ENCODE assay signal across 14 cellular contexts in the genomic region with DNA sequence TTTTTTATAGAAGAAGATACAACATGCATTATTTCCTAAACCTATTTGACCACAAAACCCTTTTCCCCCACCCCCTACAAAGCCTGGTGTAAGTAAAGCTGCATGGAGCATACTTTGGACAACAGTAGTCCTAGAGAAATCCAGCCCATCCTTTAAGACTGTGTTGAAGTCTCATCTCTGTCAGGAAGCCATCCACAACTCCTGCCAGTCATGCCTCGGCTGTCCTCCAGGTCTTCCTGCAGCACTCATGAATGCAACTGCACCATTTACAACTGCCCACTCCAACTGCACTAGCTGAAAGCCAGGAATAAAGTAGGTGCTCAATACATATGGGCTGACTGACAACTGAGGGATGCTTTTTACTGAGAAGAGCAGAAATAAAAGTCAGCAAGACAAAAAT. TPM values are rescaled to one million over a fixed set of nuclear protein-coding genes. Genes with fewer than 3 reads are reported as not detected.
DNase-seq lines count a peak whose midpoint lies in the region; TF ChIP-seq lines count a peak whose summit lies in the region.
"Had no signal": no experiment of that assay in that cellular context is flagged by ENCODE, and none has a peak within 500 bp of the region (broad histone marks: within the 10 kb centered on the region; RNA-seq: fewer than 3 reads in every experiment).

No MANE protein-coding gene starts in this region.

- H3K36me3 Mint-ChIP-seq in MCF 10A (ENCODE audit: insufficient read depth, unreplicated experiment) (peaks cover 83% of the 10 kb centered on the region), nephron progenitor cell (ENCODE audit: low read depth) (peaks cover 50% of the 10 kb centered on the region)

- TF ChIP-seq POLR2A in breast epithelium (IDR thresholded peaks at IDR 0.05): no peak
- no peak for TF ChIP-seq POLR2A in uterus (IDR thresholded peaks at IDR 0.05)

- H3K36me3 ChIP-seq in breast epithelium (peaks cover 22% of the 10 kb centered on the region), uterus (no peaks in the 10 kb centered on the region)

- CTCF ChIA-PET in MCF 10A (lab: Yijun Ruan, JAX): interaction anchor here (0.8 to 8.2 kb wide), 19 partner anchors 7 to 157 kb away, joined by 3 to 155 read pairs (median 17); partner anchors contain the start of gene LAMTOR1

- no peak for TF ChIP-seq CTCF in breast epithelium (IDR thresholded peaks at IDR 0.05)
- no peak for TF ChIP-seq CTCF in MCF 10A (IDR thresholded peaks at IDR 0.05; ENCODE audit: unreplicated experiment)
- no peak for TF ChIP-seq CTCF in nephron progenitor cell (IDR thresholded peaks at IDR 0.05)
- TF ChIP-seq CTCF in uterus (IDR thresholded peaks at IDR 0.05): no peak

- H3K9me3 Mint-ChIP-seq in MCF 10A (ENCODE audit: unreplicated experiment): no peaks in the 10 kb centered on the region
- no peaks in the 10 kb centered on the region for H3K9me3 Mint-ChIP-seq in nephron progenitor cell
- H3K9me3 Mint-ChIP-seq: naive B cell had no signal

- BruUV-seq in MCF 10A (replicated peaks; lab: Mats Ljungman, UMichigan): no TSS peak

- DNase-seq in breast epithelium (ENCODE audit: low spot score in 2 of 2) (no peak), MCF 10A (ENCODE audit: unreplicated experiment) (no peak), caudate nucleus (lab: John Stamatoyannopoulos, UW) (no peak), nephron progenitor cell (no peak), uterus (no peak), retina (no peak), HuH-7 (ENCODE audit: low spot score) (no peak), amygdala (lab: John Stamatoyannopoulos, UW) (no peak)
- DNase-seq: DMS 273 treated with DMSO at 0.1 percent for 48 hours, naive B cell, NCI-H1694, NCI-H526 treated with DMSO at 0.1 percent for 48 hours, upper lobe of right lung had no signal

- H3K4me3 ChIP-seq in breast epithelium (no peak overlapping the region), uterus (no peak overlapping the region)
- H3K4me3 ChIP-seq: skin epidermis, upper lobe of right lung had no signal

- no peak overlapping the region for H3K4me3 Mint-ChIP-seq in MCF 10A (ENCODE audit: unreplicated experiment)
- no peak overlapping the region for H3K4me3 Mint-ChIP-seq in nephron progenitor cell
- H3K4me3 Mint-ChIP-seq: naive B cell had no signal

- H3K27ac Mint-ChIP-seq in MCF 10A (ENCODE audit: low read depth, unreplicated experiment): no peak overlapping the region
- peak overlapping the region; percentile 77 for H3K27ac Mint-ChIP-seq in nephron progenitor cell

- no peaks in the 10 kb centered on the region for H3K27me3 Mint-ChIP-seq in MCF 10A (ENCODE audit: insufficient read depth, unreplicated experiment)
- H3K27me3 Mint-ChIP-seq in nephron progenitor cell (ENCODE audit: low read depth, poor library complexity): no peaks in the 10 kb centered on the region
- H3K27me3 Mint-ChIP-seq: naive B cell had no signal

- H3K4me1 ChIP-seq in breast epithelium: peaks cover 4 to 8% of the 10 kb centered on the region in 2 donors
- H3K4me1 ChIP-seq in uterus: peaks cover 15 to 28% of the 10 kb centered on the region in 2 donors

- intact Hi-C loops in breast epithelium (cut with DNase I; ENCODE audit: low total_unique reads): loop anchor here (10.0 kb wide), 1 partner anchor 219 kb away; the partner anchor contains the start of gene PHOX2A
- intact Hi-C loops in MCF 10A (cut with micrococcal nuclease): loop anchor here (5.0 kb wide), 1 partner anchor 406 kb away; the partner anchor contains the start of gene CLPB
- intact Hi-C loops in uterus (cut with DNase I; ENCODE audit: low total_unique reads): no loop called here

- POLR2A ChIA-PET in MCF 10A (lab: Yijun Ruan, JAX): interaction anchor here (0.7 to 3.7 kb wide), 10 partner anchors 10 to 122 kb away, joined by 3 to 26 read pairs (median 6); partner anchors contain the start of gene LAMTOR1

- H3K27me3 ChIP-seq in breast epithelium (no peaks in the 10 kb centered on the region), uterus (no peaks in the 10 kb centered on the region)
- H3K27me3 ChIP-seq: upper lobe of right lung had no signal

- H3K4me1 Mint-ChIP-seq in MCF 10A (ENCODE audit: insufficient read depth, unreplicated experiment) (peaks cover 4% of the 10 kb centered on the region), nephron progenitor cell (no peaks in the 10 kb centered on the region)

- H3K9me3 ChIP-seq in breast epithelium (no peaks in the 10 kb centered on the region), uterus (no peaks in the 10 kb centered on the region)
- H3K9me3 ChIP-seq: upper lobe of right lung had no signal

- H3K27ac ChIP-seq in breast epithelium: peak overlapping the region; percentile 60 to 67
- H3K27ac ChIP-seq in caudate nucleus (ENCODE audit: low read depth, low read length): peak overlapping the region; percentile 50
- H3K27ac ChIP-seq in uterus: peak overlapping the region; percentile 71 to 74
- H3K27ac ChIP-seq: upper lobe of right lung had no signal

RNA-seq across cellular contexts. Expression of gene IL18BP, which starts 27.3 kb away (rescaled TPM):
- 10 to 100 TPM in 2 of 3 donors, 1 to 10 TPM in 1; 2.6 to 10.4 (median 10.2) TPM for total RNA-seq in breast epithelium
- 5.1 and 8.2 TPM in 2 replicates for total RNA-seq in MCF 10A (2022)
- total RNA-seq in uterus: 10 to 100 TPM in 2 of 4 donors, 1 to 10 TPM in 2; 7.3 to 24.6 (median 10.5) TPM

RNA-seq across cellular contexts. Expression of gene NUMA1, which starts 54.3 kb away (rescaled TPM):
- total RNA-seq in breast epithelium: 100 to 1,000 TPM; 240 to 412 (median 283) TPM
- 109 and 113 TPM in 2 replicates for total RNA-seq in MCF 10A (2022)
- total RNA-seq in uterus: 100 to 1,000 TPM; 159 to 365 (median 303) TPM

RNA-seq across cellular contexts. Expression of gene LRRC51, which starts 54.6 kb away (rescaled TPM):
- total RNA-seq in breast epithelium (100 to 1,000 TPM in 1 of 3 donors, 10 to 100 TPM in 2; 14.9 to 103 (median 17.1) TPM), MCF 10A (2022) (9.3 and 9.5 TPM in 2 replicates), uterus (10 to 100 TPM in 1 of 4 donors, 1 to 10 TPM in 2, not detected in 1; 3.8 to 10.2 (median 9.6) TPM)
